In the genomic region with DNA sequence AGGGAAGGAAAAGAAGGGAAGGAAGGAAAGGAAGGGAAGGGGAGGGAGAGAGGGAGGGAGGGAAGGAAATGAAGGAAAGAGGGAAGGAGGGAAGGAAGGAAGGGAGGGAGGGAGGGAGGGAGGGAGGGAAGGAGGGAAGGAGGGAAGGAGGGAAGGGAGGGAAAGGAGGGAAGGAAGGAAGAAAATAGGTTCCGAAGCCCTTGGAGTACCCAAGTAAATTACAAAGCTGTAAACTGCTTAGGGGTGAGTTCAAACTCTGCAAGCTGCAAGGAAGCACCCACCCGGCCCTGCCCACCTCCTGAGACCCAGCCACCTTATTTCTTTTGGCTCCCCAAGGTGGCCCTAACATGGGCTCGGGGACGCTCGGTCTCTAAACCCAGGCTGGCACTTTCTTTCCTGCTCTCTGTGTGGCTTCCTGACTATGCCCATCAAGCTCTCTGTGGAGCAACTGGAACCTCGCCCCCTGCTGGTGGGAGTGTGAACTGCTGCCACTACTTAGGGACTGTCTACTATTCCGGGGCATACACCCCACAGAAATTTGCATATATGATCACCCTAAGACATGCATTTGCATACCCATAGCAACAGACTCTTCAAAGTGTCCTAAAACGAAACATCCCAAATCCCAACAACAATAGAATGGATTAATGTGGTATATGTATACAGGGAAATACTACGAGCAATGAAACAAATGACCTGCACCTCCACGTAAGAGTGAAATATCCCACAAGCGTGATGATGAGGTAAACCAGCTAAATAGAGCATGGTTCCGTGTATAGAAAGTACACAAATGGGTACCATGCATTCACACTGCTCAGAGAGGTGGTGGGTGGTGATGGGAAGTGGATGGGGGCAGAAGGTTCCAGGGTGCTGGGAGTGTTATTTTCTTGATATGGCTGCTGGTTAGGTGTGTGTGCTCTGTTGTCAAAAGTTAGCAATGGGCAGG, we compare ENCODE assay signal across 8 cellular contexts.
DNase-seq lines count a peak whose midpoint lies in the region; ATAC-seq lines count a peak whose summit lies in the region.

No MANE protein-coding gene starts in this region.

- ATAC-seq in HG02852 (IDR thresholded peaks at IDR 0.05; ENCODE audit: unreplicated experiment), result peak; percentile 83

- peak; percentile 16 to 47 (median 34) for DNase-seq in NCI-H1417 (lab: John Stamatoyannopoulos, UW)
- no peak for DNase-seq in NCI-H1417 treated with DMSO at 0.1 percent for 48 hours (lab: John Stamatoyannopoulos, UW)
- peak; percentile 51 for DNase-seq in RPMI8226
- DNase-seq in activated gamma-delta T cell treated with anti-CD3 and anti-CD28 coated beads, Interleukin-2, amount 50 U/mL, for 16 hours (ENCODE audit: low read depth), result peak; percentile 70
- peak; percentile 52 for DNase-seq in iPS-NIHi7 (ENCODE audit: extremely low spot score)
- DNase-seq in stimulated activated CD8-positive, alpha-beta memory T cell treated with anti-CD3 and anti-CD28 coated beads, Interleukin-12 subunit alpha, Interleukin-12 subunit beta, amount 100 ng/mL, for 1 hour (ENCODE audit: low read depth), result peak; percentile 58
- no peak for DNase-seq in NCI-H2171 treated with DMSO at 0.1 percent for 48 hours (lab: John Stamatoyannopoulos, UW)

Comparison
In these comparisons a context has a peak if more than half of its experiments do, and no peak if none do; other contexts are left out.
1. DNase-seq: peak in NCI-H1417 (3 of 3), RPMI8226 (single experiment), activated gamma-delta T cell treated with anti-CD3 and anti-CD28 coated beads, Interleukin-2, amount 50 U/mL, for 16 hours (single experiment), iPS-NIHi7 (single experiment) and stimulated activated CD8-positive, alpha-beta memory T cell treated with anti-CD3 and anti-CD28 coated beads, Interleukin-12 subunit alpha, Interleukin-12 subunit beta, amount 100 ng/mL, for 1 hour (single experiment); none in NCI-H1417 treated with DMSO at 0.1 percent for 48 hours (single experiment) and NCI-H2171 treated with DMSO at 0.1 percent for 48 hours (single experiment).